In the genomic region with DNA sequence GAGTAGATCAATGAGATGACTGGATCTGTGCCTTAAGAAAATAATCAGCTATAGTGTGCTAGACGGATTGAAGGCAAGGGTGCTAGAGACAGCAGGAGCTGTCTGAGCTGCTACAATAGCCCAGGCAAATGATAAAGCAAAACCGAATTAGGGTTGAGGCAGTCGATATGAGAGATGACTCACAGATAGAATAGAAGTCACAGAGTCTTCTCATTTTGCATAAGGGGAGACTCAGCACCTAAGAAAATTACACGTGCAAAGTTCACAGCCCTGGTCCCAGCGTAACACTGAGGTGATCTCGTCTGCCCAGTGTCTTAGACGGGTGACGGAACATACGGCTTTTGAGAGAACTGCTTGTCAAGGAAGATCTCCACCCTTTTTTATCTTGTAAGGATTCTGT, we compare ENCODE assay signal across 12 cellular contexts. TPM values are rescaled to one million over a fixed set of nuclear protein-coding genes. Genes with fewer than 3 reads are reported as not detected.
A peak's percentile ranks its signal among the peaks of the same experiment; 100 is the strongest.
DNase-seq lines count a peak whose midpoint lies in the region; ATAC-seq and TF ChIP-seq lines count a peak whose summit lies in the region.
"Had no signal": no experiment of that assay in that cellular context is flagged by ENCODE, and none has a peak within 500 bp of the region (broad histone marks: within the 10 kb centered on the region; RNA-seq: fewer than 3 reads in every experiment).

No MANE protein-coding gene starts in this region.

- POLR2A ChIA-PET in activated CD4-positive, alpha-beta T cell treated with anti-CD3 and anti-CD28 coated beads, Interleukin-2, amount 10 ng/mL, durations not matched to agents 7 days and 5 days (lab: Charles Lee): no interaction called here

- CTCF ChIA-PET in activated CD4-positive, alpha-beta T cell treated with anti-CD3 and anti-CD28 coated beads, Interleukin-2, amount 10 ng/mL, durations not matched to agents 7 days and 5 days (lab: Charles Lee): interaction anchor here (1.1 to 1.9 kb wide), 4 partner anchors 12 to 425 kb away, joined by 4 to 8 read pairs (median 4); no protein-coding TSS in a partner anchor

- no peaks in the 10 kb centered on the region for H3K36me3 ChIP-seq in gastroesophageal sphincter

- no peak overlapping the region for H3K4me3 Mint-ChIP-seq in activated T-cell treated with anti-CD3 and anti-CD28 coated beads, Interleukin-2, amount 50 U/mL, for 24 hours
- H3K4me3 Mint-ChIP-seq in activated CD4-positive, alpha-beta T cell treated with anti-CD3 and anti-CD28 coated beads, Interleukin-2, amount 10 ng/mL, durations not matched to agents 7 days and 5 days: no peak overlapping the region
- H3K4me3 Mint-ChIP-seq in stimulated activated naive B cell treated with anti-CD40 and anti-IgM and Interleukin-4, amounts not matched to agents 10 μg/mL and 1 μg/mL and 100 μg/mL, for 72 hours: no peak overlapping the region
- H3K4me3 Mint-ChIP-seq in CD14-positive monocyte: no peak overlapping the region

- no peaks in the 10 kb centered on the region for H3K27me3 Mint-ChIP-seq in activated T-cell treated with anti-CD3 and anti-CD28 coated beads, Interleukin-2, amount 50 U/mL, for 24 hours
- H3K27me3 Mint-ChIP-seq in activated CD4-positive, alpha-beta T cell treated with anti-CD3 and anti-CD28 coated beads, Interleukin-2, amount 10 ng/mL, durations not matched to agents 7 days and 5 days: no peaks in the 10 kb centered on the region
- H3K27me3 Mint-ChIP-seq in stimulated activated naive B cell treated with anti-CD40 and anti-IgM and Interleukin-4, amounts not matched to agents 10 μg/mL and 1 μg/mL and 100 μg/mL, for 72 hours: no peaks in the 10 kb centered on the region
- H3K27me3 Mint-ChIP-seq in CD14-positive monocyte (ENCODE audit: low read depth in 3 of 3): no peaks in the 10 kb centered on the region

- no peak for TF ChIP-seq POLR2A in gastroesophageal sphincter (IDR thresholded peaks at IDR 0.05)

- no peak for DNase-seq in activated T-cell treated with anti-CD3 and anti-CD28 coated beads, Interleukin-2, amount 50 U/mL, for 24 hours
- DNase-seq in activated T-cell treated with anti-CD3 and anti-CD28 coated beads for 4 hours (no peak), CD14-positive monocyte (ENCODE audit: low spot score) (no peak), NCI-H2227 (lab: John Stamatoyannopoulos, UW; ENCODE audit: unreplicated experiment) (no peak)
- no peak for DNase-seq in activated CD4-positive, alpha-beta T cell treated with anti-CD3 and anti-CD28 coated beads, Interleukin-2, amount 10 ng/mL, durations not matched to agents 7 days and 5 days
- no peak for DNase-seq in stimulated activated naive B cell treated with anti-CD40 and anti-IgM and Interleukin-4, amounts not matched to agents 10 μg/mL and 1 μg/mL and 100 μg/mL, for 72 hours
- DNase-seq: hippocampal formation, NCI-H2029, OCI-M1, right cardiac atrium had no signal

- ATAC-seq in gastroesophageal sphincter (no peak), GM21367 (IDR thresholded peaks at IDR 0.05; ENCODE audit: unreplicated experiment) (no peak)
- peak; percentile 64 to 70 for ATAC-seq in stimulated activated naive B cell treated with anti-CD40 and anti-IgM and Interleukin-4, amounts not matched to agents 10 μg/mL and 1 μg/mL and 100 μg/mL, for 72 hours (replicated peaks)
- ATAC-seq: right cardiac atrium had no signal

- TF ChIP-seq CTCF in gastroesophageal sphincter (IDR thresholded peaks at IDR 0.05) (no peak), CD14-positive monocyte (IDR thresholded peaks at IDR 0.05) (no peak)

- H3K9me3 ChIP-seq in gastroesophageal sphincter: no peaks in the 10 kb centered on the region

- H3K27me3 ChIP-seq in gastroesophageal sphincter: no peaks in the 10 kb centered on the region

- H3K27ac ChIP-seq in gastroesophageal sphincter: peak overlapping the region; percentile 64 to 100 (median 82)

- peak overlapping the region; percentile 79 for H3K27ac Mint-ChIP-seq in activated T-cell treated with anti-CD3 and anti-CD28 coated beads, Interleukin-2, amount 50 U/mL, for 24 hours
- peak overlapping the region; percentile 20 for H3K27ac Mint-ChIP-seq in activated CD4-positive, alpha-beta T cell treated with anti-CD3 and anti-CD28 coated beads, Interleukin-2, amount 10 ng/mL, durations not matched to agents 7 days and 5 days
- no peak overlapping the region for H3K27ac Mint-ChIP-seq in stimulated activated naive B cell treated with anti-CD40 and anti-IgM and Interleukin-4, amounts not matched to agents 10 μg/mL and 1 μg/mL and 100 μg/mL, for 72 hours
- H3K27ac Mint-ChIP-seq in CD14-positive monocyte: no peak overlapping the region

- intact Hi-C loops in CD14-positive monocyte (cut with micrococcal nuclease): no loop called here

- peaks cover 9% of the 10 kb centered on the region for H3K36me3 Mint-ChIP-seq in activated T-cell treated with anti-CD3 and anti-CD28 coated beads, Interleukin-2, amount 50 U/mL, for 24 hours (ENCODE audit: low read depth)
- H3K36me3 Mint-ChIP-seq in activated CD4-positive, alpha-beta T cell treated with anti-CD3 and anti-CD28 coated beads, Interleukin-2, amount 10 ng/mL, durations not matched to agents 7 days and 5 days (ENCODE audit: low read depth): peaks cover 23% of the 10 kb centered on the region
- peaks cover 0 to 15% of the 10 kb centered on the region in 2 donors for H3K36me3 Mint-ChIP-seq in stimulated activated naive B cell treated with anti-CD40 and anti-IgM and Interleukin-4, amounts not matched to agents 10 μg/mL and 1 μg/mL and 100 μg/mL, for 72 hours
- H3K36me3 Mint-ChIP-seq in CD14-positive monocyte: peaks cover 10 to 26% of the 10 kb centered on the region in 2 donors

- no peaks in the 10 kb centered on the region for H3K9me3 Mint-ChIP-seq in activated T-cell treated with anti-CD3 and anti-CD28 coated beads, Interleukin-2, amount 50 U/mL, for 24 hours
- H3K9me3 Mint-ChIP-seq in activated CD4-positive, alpha-beta T cell treated with anti-CD3 and anti-CD28 coated beads, Interleukin-2, amount 10 ng/mL, durations not matched to agents 7 days and 5 days: no peaks in the 10 kb centered on the region
- H3K9me3 Mint-ChIP-seq in stimulated activated naive B cell treated with anti-CD40 and anti-IgM and Interleukin-4, amounts not matched to agents 10 μg/mL and 1 μg/mL and 100 μg/mL, for 72 hours: no peaks in the 10 kb centered on the region
- H3K9me3 Mint-ChIP-seq in CD14-positive monocyte: peaks cover 0 to 2% (median 0%) of the 10 kb centered on the region in 7 donors

- no peak for TF ChIP-seq EP300 in gastroesophageal sphincter (IDR thresholded peaks at IDR 0.05)

- H3K4me1 Mint-ChIP-seq in activated T-cell treated with anti-CD3 and anti-CD28 coated beads, Interleukin-2, amount 50 U/mL, for 24 hours (ENCODE audit: low read depth): peaks cover 69% of the 10 kb centered on the region
- H3K4me1 Mint-ChIP-seq in activated CD4-positive, alpha-beta T cell treated with anti-CD3 and anti-CD28 coated beads, Interleukin-2, amount 10 ng/mL, durations not matched to agents 7 days and 5 days: peaks cover 65% of the 10 kb centered on the region
- peaks cover 33 to 59% of the 10 kb centered on the region in 2 donors for H3K4me1 Mint-ChIP-seq in stimulated activated naive B cell treated with anti-CD40 and anti-IgM and Interleukin-4, amounts not matched to agents 10 μg/mL and 1 μg/mL and 100 μg/mL, for 72 hours
- peaks cover 18% of the 10 kb centered on the region for H3K4me1 Mint-ChIP-seq in CD14-positive monocyte

- 41 to 66% methylated on average over 7 to 9 of the region's 9 CpGs for WGBS in gastroesophageal sphincter (ENCODE audit: low coverage in 1 of 2), 2 donors

- H3K4me1 ChIP-seq in gastroesophageal sphincter: peaks cover 13 to 100% (median 39%) of the 10 kb centered on the region in 3 donors

- H3K4me3 ChIP-seq in gastroesophageal sphincter: no peak overlapping the region

RNA-seq across cellular contexts. Expression of a gene that starts 11.6 kb away (rescaled TPM):
- total RNA-seq in activated CD4-positive, alpha-beta T cell treated with anti-CD3 and anti-CD28 coated beads, Interleukin-2, amount 10 ng/mL, durations not matched to agents 7 days and 5 days: 10 to 100 TPM; 63.6 to 70.3 TPM
- 1,000 to 10,000 TPM; 1,243 to 2,297 (median 2,164) TPM for total RNA-seq in gastroesophageal sphincter
- polyA plus RNA-seq in CD14-positive monocyte: 10 to 100 TPM; 15.3 to 23.2 TPM

Comparison
In these comparisons a context has a peak if more than half of its experiments do, and no peak if none do; other contexts are left out.
1. H3K27ac Mint-ChIP-seq: peak in activated T-cell treated with anti-CD3 and anti-CD28 coated beads, Interleukin-2, amount 50 U/mL, for 24 hours (single experiment) and activated CD4-positive, alpha-beta T cell treated with anti-CD3 and anti-CD28 coated beads, Interleukin-2, amount 10 ng/mL, durations not matched to agents 7 days and 5 days (single experiment); none in stimulated activated naive B cell treated with anti-CD40 and anti-IgM and Interleukin-4, amounts not matched to agents 10 μg/mL and 1 μg/mL and 100 μg/mL, for 72 hours (single experiment) and CD14-positive monocyte (0 of 7).
2. ATAC-seq: peak in stimulated activated naive B cell treated with anti-CD40 and anti-IgM and Interleukin-4, amounts not matched to agents 10 μg/mL and 1 μg/mL and 100 μg/mL, for 72 hours (2 of 2); none in gastroesophageal sphincter (single experiment) and GM21367 (single experiment).
3. RNA of a gene that starts 11.6 kb away (total RNA-seq): 1,243 to 2,297 TPM in gastroesophageal sphincter; 63.6 to 70.3 TPM in activated CD4-positive, alpha-beta T cell treated with anti-CD3 and anti-CD28 coated beads, Interleukin-2, amount 10 ng/mL, durations not matched to agents 7 days and 5 days; every median in the first group is over 10 times any median in the second.